ENCODE assay signal across 10 cellular contexts in genomic region chr5:53167836-53168235, GRCh38. TPM values are rescaled to one million over a fixed set of nuclear protein-coding genes. Genes with fewer than 3 reads are reported as not detected.
DNase-seq lines count a peak whose midpoint lies in the region; ATAC-seq and TF ChIP-seq lines count a peak whose summit lies in the region.
"Had no signal": no experiment of that assay in that cellular context is flagged by ENCODE, and none has a peak within 500 bp of the region (broad histone marks: within the 10 kb centered on the region; RNA-seq: fewer than 3 reads in every experiment).

No MANE protein-coding gene starts in this region.

- no peak overlapping the region for H2BK5ac ChIP-seq in mesenchymal stem cell (ENCODE audit: low read depth, low read length, poor library complexity, severe bottlenecking)

- H4K20me1 ChIP-seq in fibroblast of lung (ENCODE audit: control insufficient read depth, extremely low read depth, insufficient read depth, low read length), result no peaks in the 10 kb centered on the region

- TF ChIP-seq POLR2A in upper lobe of left lung (IDR thresholded peaks at IDR 0.05) (no peak), erythroblast (IDR thresholded peaks at IDR 0.05; ENCODE audit: low read length) (no peak)

- H3K27ac ChIP-seq in fibroblast of lung (ENCODE audit: insufficient read depth, low read length) (no peak overlapping the region), mesenchymal stem cell (ENCODE audit: low read length, poor library complexity, severe bottlenecking) (no peak overlapping the region), upper lobe of left lung (peak overlapping the region in 2 of 4 donors; percentile 14 to 57)

- no peak overlapping the region for H2BK12ac ChIP-seq in mesenchymal stem cell (ENCODE audit: low read length in 2 of 2)

- no peak overlapping the region for H3K4me2 ChIP-seq in fibroblast of lung (ENCODE audit: extremely low read depth, insufficient read depth, low read length)
- no peak overlapping the region for H3K4me2 ChIP-seq in mesenchymal stem cell (ENCODE audit: low read length, poor library complexity, severe bottlenecking)

- in situ Hi-C loops in SK-MEL-5 (cut with HindIII; ENCODE audit: low pct_unique_long_range_greater_than_20kb, low sequenced_read_pairs) (no loop called here), HAP-1 (cut with MboI; ENCODE audit: low sequenced_read_pairs) (loop anchor here (25.0 kb wide), 1 partner anchor 1069 kb away; no protein-coding TSS in a partner anchor)

- no peak overlapping the region for H4K8ac ChIP-seq in mesenchymal stem cell (ENCODE audit: low read length)

- WGBS in mesenchymal stem cell, result 71% methylated on average over 1 of the region's 1 CpG
- 24 to 29% methylated on average over 1 of the region's 1 CpG for WGBS in upper lobe of left lung, 2 donors

- H3K36me3 ChIP-seq in fibroblast of lung (ENCODE audit: control insufficient read depth, insufficient read depth, low read length) (no peaks in the 10 kb centered on the region), mesenchymal stem cell (ENCODE audit: control insufficient read depth in 1 of 2, insufficient read depth in 2 of 2, low read depth in 1 of 2, low read length in 2 of 2) (no peaks in the 10 kb centered on the region), upper lobe of left lung (no peaks in the 10 kb centered on the region), HAP-1 (replicated peaks) (no peaks in the 10 kb centered on the region)

- H2AFZ ChIP-seq in fibroblast of lung (ENCODE audit: low read length) (no peak overlapping the region), mesenchymal stem cell (ENCODE audit: low read depth, low read length) (no peak overlapping the region)

- no peak overlapping the region for H2BK120ac ChIP-seq in mesenchymal stem cell (ENCODE audit: low read depth, low read length)

- DNase-seq in SK-MEL-5 (ENCODE audit: low read depth, low spot score) (peak; percentile 4), fibroblast of lung (ENCODE audit: low read depth in 2 of 2) (peak; percentile 24 to 76), mesenchymal stem cell (peak; percentile 90), upper lobe of left lung (peak in 1 of 2 donors; percentile 23), HAP-1 (ENCODE audit: low spot score in 2 of 2) (no peak), DMS 273 (lab: John Stamatoyannopoulos, UW; ENCODE audit: unreplicated experiment) (no peak), erythroblast (lab: John Stamatoyannopoulos, UW) (no peak)
- DNase-seq: NCI-H1436, T-helper 2 cell had no signal

- no peaks in the 10 kb centered on the region for H3K79me1 ChIP-seq in mesenchymal stem cell (replicated peaks; ENCODE audit: low read length, poor library complexity, severe bottlenecking)

- H3K79me2 ChIP-seq in fibroblast of lung (ENCODE audit: control insufficient read depth, insufficient read depth, low read length), result no peaks in the 10 kb centered on the region

- no peak overlapping the region for H2BK15ac ChIP-seq in mesenchymal stem cell (ENCODE audit: low read depth, poor library complexity, severe bottlenecking)

- no peak for TF ChIP-seq CTCF in fibroblast of lung (conservative IDR thresholded peaks at IDR 0.05 in 1 of 2, IDR thresholded peaks at IDR 0.05 in 1 of 2; ENCODE audit: low read depth in 1 of 2, low read length in 2 of 2)
- TF ChIP-seq CTCF in upper lobe of left lung (IDR thresholded peaks at IDR 0.05), result no peak

- H3K23ac ChIP-seq in mesenchymal stem cell (ENCODE audit: low read length in 2 of 2), result no peak overlapping the region

- H3K9ac ChIP-seq in fibroblast of lung (ENCODE audit: insufficient read depth, low read length) (no peak overlapping the region), mesenchymal stem cell (ENCODE audit: low read length) (no peak overlapping the region)

- H2AK5ac ChIP-seq in mesenchymal stem cell (ENCODE audit: low read length, severe bottlenecking), result no peak overlapping the region

- no peak overlapping the region for H3K18ac ChIP-seq in mesenchymal stem cell (ENCODE audit: low read depth in 1 of 2, low read length in 2 of 2)

- TF ChIP-seq EP300 in upper lobe of left lung (IDR thresholded peaks at IDR 0.05), result peak in 1 of 4 donors; percentile 13

- H3K4me3 ChIP-seq in fibroblast of lung (replicated peaks in 1 of 4; ENCODE audit: control extremely low read depth in 1 of 4, insufficient read depth in 1 of 4, low read depth in 3 of 4, low read length in 4 of 4), result no peak overlapping the region
- no peak overlapping the region for H3K4me3 ChIP-seq in mesenchymal stem cell (ENCODE audit: insufficient read depth in 1 of 2, low read depth in 1 of 2, low read length in 2 of 2)
- no peak overlapping the region for H3K4me3 ChIP-seq in upper lobe of left lung
- H3K4me3 ChIP-seq in HAP-1, result no peak overlapping the region

- H4K91ac ChIP-seq in mesenchymal stem cell (ENCODE audit: low read length), result no peak overlapping the region

- H3K4me1 ChIP-seq in fibroblast of lung (ENCODE audit: control insufficient read depth, extremely low read depth, insufficient read depth, low read length) (peaks cover 10% of the 10 kb centered on the region), mesenchymal stem cell (ENCODE audit: control insufficient read depth, insufficient read depth, low read depth, low read length) (no peaks in the 10 kb centered on the region), upper lobe of left lung (peaks cover 10 to 37% (median 22%) of the 10 kb centered on the region in 4 donors), HAP-1 (no peaks in the 10 kb centered on the region)

- no peaks in the 10 kb centered on the region for H3K9me3 ChIP-seq in fibroblast of lung (ENCODE audit: control insufficient read depth, insufficient read depth, low read depth, low read length)
- H3K9me3 ChIP-seq in mesenchymal stem cell (ENCODE audit: control insufficient read depth, low read length), result no peaks in the 10 kb centered on the region
- H3K9me3 ChIP-seq in upper lobe of left lung, result no peaks in the 10 kb centered on the region
- no peaks in the 10 kb centered on the region for H3K9me3 ChIP-seq in HAP-1

- peak; percentile 59 to 82 for ATAC-seq in upper lobe of left lung (ENCODE audit: low FRiP score in 2 of 2)
- no peak for ATAC-seq in HG02610 (IDR thresholded peaks at IDR 0.05; ENCODE audit: unreplicated experiment)

- H3K27me3 ChIP-seq in fibroblast of lung (ENCODE audit: control insufficient read depth, insufficient read depth, low read length), result no peaks in the 10 kb centered on the region
- no peaks in the 10 kb centered on the region for H3K27me3 ChIP-seq in mesenchymal stem cell (ENCODE audit: control insufficient read depth in 1 of 2, insufficient read depth in 1 of 2, low read length in 2 of 2)
- H3K27me3 ChIP-seq in upper lobe of left lung, result no peaks in the 10 kb centered on the region
- 0 out of 2 replicates have a peak, but pooled peaks cover 4% of the 10 kb centered on the region for H3K27me3 ChIP-seq in HAP-1 (ENCODE audit: low read depth)

- H3K14ac ChIP-seq in mesenchymal stem cell (ENCODE audit: low read length in 2 of 2), result no peak overlapping the region

- no peak overlapping the region for H3K4ac ChIP-seq in mesenchymal stem cell (ENCODE audit: low read depth in 1 of 2, low read length in 2 of 2)

RNA-seq across cellular contexts. Expression of gene MOCS2, which starts 58.3 kb away (rescaled TPM):
- 53.4 and 74.6 TPM in 2 replicates for total RNA-seq in SK-MEL-5 (2014; rRNA removed; shearing (Covaris generic))
- 45.1 and 47.7 TPM in 2 replicates for polyA plus RNA-seq in SK-MEL-5 (2015; cell fraction: cytosol; rRNA removed)
- polyA plus RNA-seq in SK-MEL-5 (2015; cell fraction: nucleus; rRNA removed), result 34.7 TPM in 2 replicates
- total RNA-seq in fibroblast of lung, result 34.4 and 44.4 TPM in 2 replicates
- 97.0 and 122 TPM in 2 replicates for polyA plus RNA-seq in fibroblast of lung
- polyA plus RNA-seq in fibroblast of lung (2012), result 63.9 and 73.7 TPM in 2 replicates
- 3.3 and 7.0 TPM in 2 replicates for polyA minus RNA-seq in fibroblast of lung (ENCODE audit: low replicate concordance)
- 38.0 TPM for polyA plus RNA-seq in mesenchymal stem cell (2013, experiment 1 of 2)
- polyA plus RNA-seq in mesenchymal stem cell (2013, experiment 2 of 2), result 38.0 TPM
- total RNA-seq in upper lobe of left lung, result 10 to 100 TPM; 21.5 to 65.7 (median 27.0) TPM

Comparison
In these comparisons a context has a peak if more than half of its experiments do, and no peak if none do; other contexts are left out.
1. DNase-seq: peak in SK-MEL-5 (single experiment), fibroblast of lung (2 of 2) and mesenchymal stem cell (single experiment); none in HAP-1 (0 of 2), DMS 273 (single experiment) and erythroblast (0 of 2).